15 cellular contexts compared by ENCODE assay signal in the genomic region with DNA sequence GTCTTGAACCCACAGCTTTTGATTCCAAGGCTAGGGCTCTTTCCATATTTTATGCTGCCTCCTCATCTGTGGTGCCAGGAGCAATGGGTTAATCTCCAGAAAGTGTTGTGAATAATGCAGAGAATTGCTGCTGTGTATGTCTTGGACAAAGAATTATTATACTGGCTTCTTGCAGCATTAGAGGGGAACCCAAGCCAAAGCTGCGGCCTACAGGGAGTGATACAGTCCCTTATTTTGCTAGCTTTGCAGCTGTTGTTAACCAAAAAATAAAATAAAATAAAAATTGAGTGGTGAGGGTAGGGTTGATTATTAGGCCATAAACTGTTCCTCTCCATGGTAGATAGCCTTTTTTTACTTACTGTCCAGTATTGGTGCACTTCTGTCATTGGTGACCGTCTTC. TPM values are rescaled to one million over a fixed set of nuclear protein-coding genes. Genes with fewer than 3 reads are reported as not detected.
DNase-seq lines count a peak whose midpoint lies in the region; ATAC-seq and TF ChIP-seq lines count a peak whose summit lies in the region.
"Had no signal": no experiment of that assay in that cellular context is flagged by ENCODE, and none has a peak within 500 bp of the region (broad histone marks: within the 10 kb centered on the region; RNA-seq: fewer than 3 reads in every experiment).

No MANE protein-coding gene starts in this region.

- H3K4me1 ChIP-seq in heart left ventricle: peaks cover 0 to 48% (median 0%) of the 10 kb centered on the region in 12 donors

- H3K27ac Mint-ChIP-seq in activated CD4-positive, alpha-beta T cell treated with anti-CD3 and anti-CD28 coated beads for 36 hours: peak overlapping the region; percentile 72
- peak overlapping the region; percentile 85 for H3K27ac Mint-ChIP-seq in activated B cell treated with CpG ODN at 0.5 μM for 24 hours

- H3K9me3 Mint-ChIP-seq in activated CD4-positive, alpha-beta T cell treated with anti-CD3 and anti-CD28 coated beads for 36 hours (ENCODE audit: low read depth): no peaks in the 10 kb centered on the region
- no peaks in the 10 kb centered on the region for H3K9me3 Mint-ChIP-seq in activated B cell treated with CpG ODN at 0.5 μM for 24 hours

- intact Hi-C loops in activated CD4-positive, alpha-beta T cell treated with anti-CD3 and anti-CD28 coated beads for 36 hours (cut with DNase I, micrococcal nuclease): no loop called here
- intact Hi-C loops in activated B cell treated with CpG ODN at 0.5 μM for 24 hours (cut with micrococcal nuclease) (loop anchor here (1.0 kb wide), 1 partner anchor 10 kb away; no protein-coding TSS in a partner anchor), heart left ventricle (cut with DNase I) (loop anchor here in 1 of 10 donors (5.0 kb wide), 1 partner anchor 106 kb away; no protein-coding TSS in a partner anchor)

- no peak for TF ChIP-seq POLR2A in heart left ventricle (IDR thresholded peaks at IDR 0.05)

- H3K36me3 ChIP-seq in heart left ventricle: peaks cover 0 to 97% (median 61%) of the 10 kb centered on the region in 9 donors
- H3K36me3 ChIP-seq: cardiac muscle cell had no signal

- WGBS in heart left ventricle, 4 donors: 77 to 82% (median 81%) methylated on average over 2 of the region's 2 CpGs

- no peak for DNase-seq in activated CD4-positive, alpha-beta T cell treated with anti-CD3 and anti-CD28 coated beads for 36 hours
- no peak for DNase-seq in activated CD4-positive, alpha-beta T cell treated with anti-CD3 and anti-CD28 coated beads for 48 hours
- DNase-seq in activated B cell treated with CpG ODN at 0.5 μM for 24 hours: no peak
- peak in 1 of 5 donors; percentile 41 for DNase-seq in heart left ventricle
- DNase-seq in pons (ENCODE audit: low spot score): peak; percentile 90
- no peak for DNase-seq in NOMO-1 (lab: John Stamatoyannopoulos, UW; ENCODE audit: unreplicated experiment in 2 of 2)
- DNase-seq: 8988T, NCI-H1694, NCI-H446, sigmoid colon, SJCRH30, transverse colon had no signal

- H3K4me1 Mint-ChIP-seq in activated CD4-positive, alpha-beta T cell treated with anti-CD3 and anti-CD28 coated beads for 36 hours: peaks cover 69% of the 10 kb centered on the region
- H3K4me1 Mint-ChIP-seq in activated B cell treated with CpG ODN at 0.5 μM for 24 hours: peaks cover 66% of the 10 kb centered on the region

- TF ChIP-seq CTCF in activated B cell treated with CpG ODN at 0.5 μM for 24 hours (IDR thresholded peaks at IDR 0.05): no peak
- no peak for TF ChIP-seq CTCF in heart left ventricle (IDR thresholded peaks at IDR 0.05)

- H3K27me3 ChIP-seq in heart left ventricle: no peaks in the 10 kb centered on the region
- H3K27me3 ChIP-seq: cardiac muscle cell, sigmoid colon, SJCRH30, transverse colon had no signal

- H3K27me3 Mint-ChIP-seq in activated CD4-positive, alpha-beta T cell treated with anti-CD3 and anti-CD28 coated beads for 36 hours: no peaks in the 10 kb centered on the region
- no peaks in the 10 kb centered on the region for H3K27me3 Mint-ChIP-seq in activated B cell treated with CpG ODN at 0.5 μM for 24 hours

- H3K4me3 ChIP-seq in heart left ventricle: no peak overlapping the region
- H3K4me3 ChIP-seq: cardiac muscle cell, sigmoid colon, SJCRH30, transverse colon had no signal

- POLR2A ChIA-PET in activated CD4-positive, alpha-beta T cell treated with anti-CD3 and anti-CD28 coated beads for 36 hours (lab: Charles Lee): no interaction called here
- POLR2A ChIA-PET in activated B cell treated with CpG ODN at 0.5 μM for 24 hours (lab: Charles Lee): interaction anchor here (0.6 to 8.0 kb wide), 6 partner anchors 9 to 169 kb away, joined by 3 to 137 read pairs (median 4); a partner anchor contains a TSS

- no peak overlapping the region for H3K4me3 Mint-ChIP-seq in activated CD4-positive, alpha-beta T cell treated with anti-CD3 and anti-CD28 coated beads for 36 hours
- H3K4me3 Mint-ChIP-seq in activated B cell treated with CpG ODN at 0.5 μM for 24 hours: no peak overlapping the region

- CTCF ChIA-PET in activated CD4-positive, alpha-beta T cell treated with anti-CD3 and anti-CD28 coated beads for 36 hours (lab: Charles Lee): interaction anchor here (0.6 to 12.9 kb wide), 10 partner anchors 15 to 211 kb away, joined by 3 to 172 read pairs (median 10); a partner anchor contains a TSS
- CTCF ChIA-PET in activated B cell treated with CpG ODN at 0.5 μM for 24 hours (lab: Charles Lee): interaction anchor here (1.1 to 9.9 kb wide), 5 partner anchors 13 to 118 kb away, joined by 3 to 153 read pairs (median 69); a partner anchor contains a TSS

- no peaks in the 10 kb centered on the region for H3K9me3 ChIP-seq in heart left ventricle
- H3K9me3 ChIP-seq: sigmoid colon, SJCRH30, transverse colon had no signal

- peak overlapping the region in 7 of 12 donors; percentile 6 to 59 (median 46) for H3K27ac ChIP-seq in heart left ventricle
- H3K27ac ChIP-seq: cardiac muscle cell, sigmoid colon, SJCRH30, transverse colon had no signal

- peaks cover 56% of the 10 kb centered on the region for H3K36me3 Mint-ChIP-seq in activated CD4-positive, alpha-beta T cell treated with anti-CD3 and anti-CD28 coated beads for 36 hours (ENCODE audit: low read depth)
- peaks cover 97% of the 10 kb centered on the region for H3K36me3 Mint-ChIP-seq in activated B cell treated with CpG ODN at 0.5 μM for 24 hours (ENCODE audit: low read depth)

- no peak for ATAC-seq in activated CD4-positive, alpha-beta T cell treated with anti-CD3 and anti-CD28 coated beads for 36 hours
- ATAC-seq in activated B cell treated with CpG ODN at 0.5 μM for 24 hours (ENCODE audit: low read depth) (no peak), heart left ventricle (peak in 2 of 4 donors; percentile 38 to 44), HG02588 (IDR thresholded peaks at IDR 0.05; ENCODE audit: unreplicated experiment) (no peak), HG02798 (IDR thresholded peaks at IDR 0.05; ENCODE audit: poor library complexity, unreplicated experiment) (no peak)

RNA-seq across cellular contexts. Expression of a gene that starts 16.7 kb away (rescaled TPM):
- 100 to 1,000 TPM; 161 to 188 TPM for total RNA-seq in activated CD4-positive, alpha-beta T cell treated with anti-CD3 and anti-CD28 coated beads for 36 hours
- total RNA-seq in activated B cell treated with CpG ODN at 0.5 μM for 24 hours (293 TPM in 2 replicates), heart left ventricle (10 to 100 TPM in 8 of 9 donors, 1 to 10 TPM in 1; 10.0 to 73.2 (median 14.1) TPM)
- polyA plus RNA-seq in heart left ventricle: 10 to 100 TPM in 1 of 2 donors, 1 to 10 TPM in 1; 9.7 to 12.3 TPM
